9 cellular contexts compared by ENCODE assay signal in the genomic region with DNA sequence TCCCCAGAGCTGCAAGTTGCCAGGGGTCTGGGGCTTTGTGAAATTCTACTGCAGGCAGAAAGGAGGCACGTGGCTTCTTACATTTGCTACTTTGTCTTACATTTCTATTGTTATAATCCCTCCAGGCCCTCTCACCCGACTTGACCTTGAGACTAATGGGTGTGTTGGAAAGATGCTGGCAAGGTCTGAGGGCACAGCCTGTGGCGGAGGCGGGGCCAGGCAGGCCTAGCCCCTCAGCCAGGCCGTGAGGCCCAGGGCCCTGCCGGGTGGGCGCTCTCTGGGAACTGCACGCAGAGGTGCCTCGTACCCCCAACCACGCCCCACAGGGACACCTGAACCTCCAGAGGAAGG.
A peak's percentile ranks its signal among the peaks of the same experiment; 100 is the strongest.
DNase-seq lines count a peak whose midpoint lies in the region; ATAC-seq and TF ChIP-seq lines count a peak whose summit lies in the region.
"Had no signal": no experiment of that assay in that cellular context is flagged by ENCODE, and none has a peak within 500 bp of the region (broad histone marks: within the 10 kb centered on the region; RNA-seq: fewer than 3 reads in every experiment).

No MANE protein-coding gene starts in this region.

- peaks cover 3% of the 10 kb centered on the region for H3K36me3 Mint-ChIP-seq in effector memory CD8-positive, alpha-beta T cell (ENCODE audit: insufficient read depth)
- H3K36me3 Mint-ChIP-seq in activated T-helper 1 cell treated with anti-CD3 and anti-CD28 coated beads, Interleukin-12 subunit alpha, Interleukin-12 subunit beta, Interleukin-2, Interleukin-4 antibody, amounts not matched to agents 30 ng/mL and 10 ng/mL and 1 ng/mL, durations not matched to agents 14 hours and 24 hours and 36 hours (ENCODE audit: low read depth), result no peaks in the 10 kb centered on the region

- 36% methylated on average over 10 of the region's 10 CpGs for WGBS in HUES64
- 26 to 46% (median 43%) methylated on average over 10 of the region's 10 CpGs for WGBS in psoas muscle, 3 donors

- TF ChIP-seq CTCF in psoas muscle (IDR thresholded peaks at IDR 0.05), result no peak

- DNase-seq in effector memory CD8-positive, alpha-beta T cell, result no peak
- DNase-seq in psoas muscle, result no peak
- DNase-seq in activated T-helper 1 cell treated with anti-CD3 and anti-CD28 coated beads, Interleukin-12 subunit alpha, Interleukin-12 subunit beta, Interleukin-2, Interleukin-4 antibody, amounts not matched to agents 30 ng/mL and 10 ng/mL and 1 ng/mL, durations not matched to agents 14 hours and 24 hours and 36 hours (ENCODE audit: low spot score), result no peak
- no peak for DNase-seq in T-helper 9 cell
- DNase-seq in effector CD8-positive, alpha-beta T cell (lab: John Stamatoyannopoulos, UW), result no peak

- H3K4me3 ChIP-seq in HUES64 (ENCODE audit: low read length), result no peak overlapping the region
- peak overlapping the region; percentile 57 for H3K4me3 ChIP-seq in psoas muscle

- peak; percentile 50 for ATAC-seq in GM18511 (IDR thresholded peaks at IDR 0.05; ENCODE audit: unreplicated experiment)
- ATAC-seq in effector memory CD8-positive, alpha-beta T cell (replicated peaks), result no peak
- ATAC-seq in psoas muscle, result peak; percentile 23 to 64 (median 54)
- no peak for ATAC-seq in GM21390 (IDR thresholded peaks at IDR 0.05; ENCODE audit: unreplicated experiment)

- H3K27me3 Mint-ChIP-seq in effector memory CD8-positive, alpha-beta T cell, result peaks cover 0 to 7% of the 10 kb centered on the region in 2 donors
- peaks cover 4% of the 10 kb centered on the region for H3K27me3 Mint-ChIP-seq in activated T-helper 1 cell treated with anti-CD3 and anti-CD28 coated beads, Interleukin-12 subunit alpha, Interleukin-12 subunit beta, Interleukin-2, Interleukin-4 antibody, amounts not matched to agents 30 ng/mL and 10 ng/mL and 1 ng/mL, durations not matched to agents 14 hours and 24 hours and 36 hours (ENCODE audit: insufficient read depth)

- intact Hi-C loops in psoas muscle (cut with DNase I), result no loop called here
- intact Hi-C loops in activated T-helper 1 cell treated with anti-CD3 and anti-CD28 coated beads, Interleukin-12 subunit alpha, Interleukin-12 subunit beta, Interleukin-2, Interleukin-4 antibody, amounts not matched to agents 30 ng/mL and 10 ng/mL and 1 ng/mL, durations not matched to agents 14 hours and 24 hours and 36 hours (cut with micrococcal nuclease), result loop anchor here (1.0 to 2.0 kb wide), 3 partner anchors 120 to 458 kb away; partner anchors contain the start of genes ANKRD12 and RALBP1

- no peaks in the 10 kb centered on the region for H3K9me3 Mint-ChIP-seq in effector memory CD8-positive, alpha-beta T cell
- no peaks in the 10 kb centered on the region for H3K9me3 Mint-ChIP-seq in activated T-helper 1 cell treated with anti-CD3 and anti-CD28 coated beads, Interleukin-12 subunit alpha, Interleukin-12 subunit beta, Interleukin-2, Interleukin-4 antibody, amounts not matched to agents 30 ng/mL and 10 ng/mL and 1 ng/mL, durations not matched to agents 14 hours and 24 hours and 36 hours

- H3K4me1 Mint-ChIP-seq in effector memory CD8-positive, alpha-beta T cell (ENCODE audit: low read depth in 2 of 2), result peaks cover 0 to 2% of the 10 kb centered on the region in 2 donors
- peaks cover 10% of the 10 kb centered on the region for H3K4me1 Mint-ChIP-seq in activated T-helper 1 cell treated with anti-CD3 and anti-CD28 coated beads, Interleukin-12 subunit alpha, Interleukin-12 subunit beta, Interleukin-2, Interleukin-4 antibody, amounts not matched to agents 30 ng/mL and 10 ng/mL and 1 ng/mL, durations not matched to agents 14 hours and 24 hours and 36 hours (ENCODE audit: low read depth)

- peak overlapping the region; percentile 49 to 70 for H3K4me3 Mint-ChIP-seq in effector memory CD8-positive, alpha-beta T cell
- H3K4me3 Mint-ChIP-seq in activated T-helper 1 cell treated with anti-CD3 and anti-CD28 coated beads, Interleukin-12 subunit alpha, Interleukin-12 subunit beta, Interleukin-2, Interleukin-4 antibody, amounts not matched to agents 30 ng/mL and 10 ng/mL and 1 ng/mL, durations not matched to agents 14 hours and 24 hours and 36 hours, result no peak overlapping the region

- H3K4me1 ChIP-seq in HUES64 (ENCODE audit: insufficient read depth, low read length), result peaks cover 18% of the 10 kb centered on the region
- peaks cover 8% of the 10 kb centered on the region for H3K4me1 ChIP-seq in psoas muscle

- H3K27ac Mint-ChIP-seq in effector memory CD8-positive, alpha-beta T cell, result peak overlapping the region in 1 of 2 donors; percentile 46
- H3K27ac Mint-ChIP-seq in activated T-helper 1 cell treated with anti-CD3 and anti-CD28 coated beads, Interleukin-12 subunit alpha, Interleukin-12 subunit beta, Interleukin-2, Interleukin-4 antibody, amounts not matched to agents 30 ng/mL and 10 ng/mL and 1 ng/mL, durations not matched to agents 14 hours and 24 hours and 36 hours, result no peak overlapping the region

- H3K9me3 ChIP-seq in HUES64 (ENCODE audit: insufficient read depth, low read depth, low read length) (0 out of 2 replicates have a peak, but pooled peaks cover 4% of the 10 kb centered on the region), psoas muscle (no peaks in the 10 kb centered on the region)

- H3K27me3 ChIP-seq in HUES64 (ENCODE audit: insufficient read depth, low read length) (no peaks in the 10 kb centered on the region), psoas muscle (ENCODE audit: insufficient read depth in 3 of 3, low read length in 2 of 3) (no peaks in the 10 kb centered on the region)

- peak overlapping the region; percentile 63 for H3K9ac ChIP-seq in HUES64 (ENCODE audit: low read depth, low read length)

- no peaks in the 10 kb centered on the region for H3K36me3 ChIP-seq in HUES64 (ENCODE audit: insufficient read depth, low read length)
- no peaks in the 10 kb centered on the region for H3K36me3 ChIP-seq in psoas muscle (ENCODE audit: insufficient read depth in 1 of 2, low read depth in 1 of 2)

- H3K27ac ChIP-seq in HUES64 (ENCODE audit: low read depth, low read length) (peak overlapping the region; percentile 54), psoas muscle (peak overlapping the region; percentile 80)
- H3K27ac ChIP-seq: VCaP had no signal

Comparison
In these comparisons a context has a peak if more than half of its experiments do, and no peak if none do; other contexts are left out.
1. ATAC-seq: peak in GM18511 (single experiment) and psoas muscle (4 of 4); none in effector memory CD8-positive, alpha-beta T cell (single experiment) and GM21390 (single experiment).